9 cellular contexts compared by ENCODE assay signal in genomic region chr16:29738514-29738913, GRCh38. TPM values are rescaled to one million over a fixed set of nuclear protein-coding genes. Genes with fewer than 3 reads are reported as not detected.
A peak's percentile ranks its signal among the peaks of the same experiment; 100 is the strongest.
DNase-seq lines count a peak whose midpoint lies in the region; ATAC-seq and TF ChIP-seq lines count a peak whose summit lies in the region.
"Had no signal": no experiment of that assay in that cellular context is flagged by ENCODE, and none has a peak within 500 bp of the region (broad histone marks: within the 10 kb centered on the region; RNA-seq: fewer than 3 reads in every experiment).

No MANE protein-coding gene starts in this region.

- H3K9me3 ChIP-seq in CD4-positive, CD25-positive, alpha-beta regulatory T cell (ENCODE audit: control insufficient read depth in 2 of 2, low read length in 2 of 2): no peaks in the 10 kb centered on the region
- H3K9me3 ChIP-seq in right lobe of liver (no peaks in the 10 kb centered on the region), gastroesophageal sphincter (peaks cover 0 to 11% (median 0%) of the 10 kb centered on the region in 3 donors)

- H3K36me3 Mint-ChIP-seq in CD4-positive, CD25-positive, alpha-beta regulatory T cell: peaks cover 30% of the 10 kb centered on the region
- peaks cover 69% of the 10 kb centered on the region for H3K36me3 Mint-ChIP-seq in activated CD4-positive, alpha-beta T cell treated with anti-CD3 and anti-CD28 coated beads, Interleukin-2, amount 10 ng/mL, durations not matched to agents 7 days and 5 days (ENCODE audit: low read depth)

- H3K36me3 ChIP-seq in CD4-positive, CD25-positive, alpha-beta regulatory T cell (ENCODE audit: control insufficient read depth, insufficient read depth, low read length): peaks cover 22% of the 10 kb centered on the region
- no peaks in the 10 kb centered on the region for H3K36me3 ChIP-seq in right lobe of liver
- H3K36me3 ChIP-seq in gastroesophageal sphincter: no peaks in the 10 kb centered on the region

- H3K4me1 Mint-ChIP-seq in CD4-positive, CD25-positive, alpha-beta regulatory T cell: peaks cover 18 to 84% (median 57%) of the 10 kb centered on the region in 4 donors
- H3K4me1 Mint-ChIP-seq in activated CD4-positive, alpha-beta T cell treated with anti-CD3 and anti-CD28 coated beads, Interleukin-2, amount 10 ng/mL, durations not matched to agents 7 days and 5 days: peaks cover 74% of the 10 kb centered on the region

- H3K27me3 Mint-ChIP-seq in CD4-positive, CD25-positive, alpha-beta regulatory T cell: no peaks in the 10 kb centered on the region
- H3K27me3 Mint-ChIP-seq in activated CD4-positive, alpha-beta T cell treated with anti-CD3 and anti-CD28 coated beads, Interleukin-2, amount 10 ng/mL, durations not matched to agents 7 days and 5 days: no peaks in the 10 kb centered on the region

- peak overlapping the region; percentile 55 for H3K4me3 ChIP-seq in CD4-positive, CD25-positive, alpha-beta regulatory T cell (ENCODE audit: low read depth, low read length)
- H3K4me3 ChIP-seq in right lobe of liver: no peak overlapping the region
- H3K4me3 ChIP-seq in gastroesophageal sphincter: no peak overlapping the region

- 50% methylated on average over 2 of the region's 2 CpGs for WGBS in right lobe of liver (ENCODE audit: insufficient coverage, low coverage, low lambda C conversion rate, missing lambda C conversion rate)
- WGBS in gastroesophageal sphincter (ENCODE audit: low coverage in 1 of 2), 2 donors: 62 to 72% methylated on average over 2 of the region's 2 CpGs

- TF ChIP-seq EP300 in gastroesophageal sphincter (IDR thresholded peaks at IDR 0.05): no peak

- CTCF ChIA-PET in activated CD4-positive, alpha-beta T cell treated with anti-CD3 and anti-CD28 coated beads, Interleukin-2, amount 10 ng/mL, durations not matched to agents 7 days and 5 days (lab: Charles Lee): interaction anchor here (0.6 to 1.1 kb wide), 4 partner anchors 9 to 96 kb away, joined by 3 to 5 read pairs (median 4); partner anchors contain the start of gene KIF22

- TF ChIP-seq CTCF in right lobe of liver (IDR thresholded peaks at IDR 0.05): no peak
- TF ChIP-seq CTCF in gastroesophageal sphincter (IDR thresholded peaks at IDR 0.05): no peak

- H3K27ac ChIP-seq in CD4-positive, CD25-positive, alpha-beta regulatory T cell (ENCODE audit: insufficient read depth, low read length, poor library complexity, severe bottlenecking): peak overlapping the region; percentile 76
- no peak overlapping the region for H3K27ac ChIP-seq in right lobe of liver
- no peak overlapping the region for H3K27ac ChIP-seq in gastroesophageal sphincter

- no peak for TF ChIP-seq POLR2A in right lobe of liver (IDR thresholded peaks at IDR 0.05)
- no peak for TF ChIP-seq POLR2A in gastroesophageal sphincter (IDR thresholded peaks at IDR 0.05)

- H3K4me1 ChIP-seq in CD4-positive, CD25-positive, alpha-beta regulatory T cell (ENCODE audit: control insufficient read depth, insufficient read depth, low read length, poor library complexity, severe bottlenecking): peaks cover 55% of the 10 kb centered on the region
- H3K4me1 ChIP-seq in right lobe of liver: no peaks in the 10 kb centered on the region
- no peaks in the 10 kb centered on the region for H3K4me1 ChIP-seq in gastroesophageal sphincter

- peaks cover 0 to 2% (median 0%) of the 10 kb centered on the region in 7 donors for H3K9me3 Mint-ChIP-seq in CD4-positive, CD25-positive, alpha-beta regulatory T cell
- peaks cover 3% of the 10 kb centered on the region for H3K9me3 Mint-ChIP-seq in activated CD4-positive, alpha-beta T cell treated with anti-CD3 and anti-CD28 coated beads, Interleukin-2, amount 10 ng/mL, durations not matched to agents 7 days and 5 days

- peak overlapping the region; percentile 2 to 87 (median 80) for H3K4me3 Mint-ChIP-seq in CD4-positive, CD25-positive, alpha-beta regulatory T cell
- peak overlapping the region; percentile 18 for H3K4me3 Mint-ChIP-seq in activated CD4-positive, alpha-beta T cell treated with anti-CD3 and anti-CD28 coated beads, Interleukin-2, amount 10 ng/mL, durations not matched to agents 7 days and 5 days

- peak; percentile 39 to 82 (median 73) for DNase-seq in CD4-positive, CD25-positive, alpha-beta regulatory T cell
- DNase-seq in activated CD4-positive, alpha-beta T cell treated with anti-CD3 and anti-CD28 coated beads, Interleukin-2, amount 10 ng/mL, durations not matched to agents 7 days and 5 days: peak; percentile 76
- DNase-seq in right lobe of liver (no peak), NCI-H524 (lab: John Stamatoyannopoulos, UW) (no peak), NCI-H774 (lab: John Stamatoyannopoulos, UW) (no peak), NCI-H146 treated with DMSO at 0.1 percent for 48 hours (lab: John Stamatoyannopoulos, UW; ENCODE audit: unreplicated experiment) (no peak)

- H3K27ac Mint-ChIP-seq in CD4-positive, CD25-positive, alpha-beta regulatory T cell: peak overlapping the region; percentile 89 to 91 (median 89)
- peak overlapping the region; percentile 80 for H3K27ac Mint-ChIP-seq in activated CD4-positive, alpha-beta T cell treated with anti-CD3 and anti-CD28 coated beads, Interleukin-2, amount 10 ng/mL, durations not matched to agents 7 days and 5 days

- intact Hi-C loops in right lobe of liver (cut with DNase I): no loop called here

- POLR2A ChIA-PET in activated CD4-positive, alpha-beta T cell treated with anti-CD3 and anti-CD28 coated beads, Interleukin-2, amount 10 ng/mL, durations not matched to agents 7 days and 5 days (lab: Charles Lee): no interaction called here

- no peaks in the 10 kb centered on the region for H3K27me3 ChIP-seq in CD4-positive, CD25-positive, alpha-beta regulatory T cell (ENCODE audit: control insufficient read depth, insufficient read depth, low read length)
- H3K27me3 ChIP-seq in right lobe of liver: no peaks in the 10 kb centered on the region
- peaks cover 28% of the 10 kb centered on the region for H3K27me3 ChIP-seq in gastroesophageal sphincter

- peak; percentile 88 to 90 for ATAC-seq in CD4-positive, CD25-positive, alpha-beta regulatory T cell (ENCODE audit: low read depth in 2 of 2)
- ATAC-seq in GM21576 (IDR thresholded peaks at IDR 0.05; ENCODE audit: unreplicated experiment) (peak; percentile 80), right lobe of liver (peak in 3 of 4 donors; percentile 24 to 53 (median 38)), gastroesophageal sphincter (no peak)

RNA-seq across cellular contexts. Expression of gene C16orf54, which starts 7.3 kb away (rescaled TPM):
- total RNA-seq in CD4-positive, CD25-positive, alpha-beta regulatory T cell: 89.4 TPM
- 10 to 100 TPM; 31.4 to 84.9 (median 57.2) TPM for polyA plus RNA-seq in CD4-positive, CD25-positive, alpha-beta regulatory T cell
- 10 to 100 TPM; 88.3 to 92.3 TPM for total RNA-seq in activated CD4-positive, alpha-beta T cell treated with anti-CD3 and anti-CD28 coated beads, Interleukin-2, amount 10 ng/mL, durations not matched to agents 7 days and 5 days
- total RNA-seq in right lobe of liver (1 to 10 TPM in 1 of 6 experiments, under 1 TPM in 5; 0.40 to 1.2 (median 0.66) TPM), gastroesophageal sphincter (1 to 10 TPM in 2 of 4 donors, under 1 TPM in 2; 0.32 to 2.7 (median 1.3) TPM)

RNA-seq across cellular contexts. Expression of gene ZG16, which starts 39.5 kb away (rescaled TPM):
- total RNA-seq in CD4-positive, CD25-positive, alpha-beta regulatory T cell: not detected
- not detected for polyA plus RNA-seq in CD4-positive, CD25-positive, alpha-beta regulatory T cell
- total RNA-seq in activated CD4-positive, alpha-beta T cell treated with anti-CD3 and anti-CD28 coated beads, Interleukin-2, amount 10 ng/mL, durations not matched to agents 7 days and 5 days: not detected
- 1 to 10 TPM in 4 of 6 experiments, under 1 TPM in 2; 0.06 to 3.1 (median 1.1) TPM for total RNA-seq in right lobe of liver
- total RNA-seq in gastroesophageal sphincter: not detected
- total RNA-seq: osteoblast had no signal

RNA-seq across cellular contexts. Expression of gene KIF22, which starts 52.0 kb away (rescaled TPM):
- total RNA-seq in CD4-positive, CD25-positive, alpha-beta regulatory T cell: 89.1 TPM
- 10 to 100 TPM; 49.4 to 65.1 (median 56.1) TPM for polyA plus RNA-seq in CD4-positive, CD25-positive, alpha-beta regulatory T cell
- 100 to 1,000 TPM; 244 to 253 TPM for total RNA-seq in activated CD4-positive, alpha-beta T cell treated with anti-CD3 and anti-CD28 coated beads, Interleukin-2, amount 10 ng/mL, durations not matched to agents 7 days and 5 days
- total RNA-seq in right lobe of liver: 10 to 100 TPM in 5 of 6 experiments, 1 to 10 TPM in 1; 9.8 to 27.1 (median 24.7) TPM
- 10 to 100 TPM in 3 of 4 donors, 1 to 10 TPM in 1; 9.4 to 17.3 (median 12.8) TPM for total RNA-seq in gastroesophageal sphincter

RNA-seq across cellular contexts. Expression of gene QPRT, which starts 59.5 kb away (rescaled TPM):
- 2.4 TPM for total RNA-seq in CD4-positive, CD25-positive, alpha-beta regulatory T cell
- polyA plus RNA-seq in CD4-positive, CD25-positive, alpha-beta regulatory T cell: 1 to 10 TPM in 1 of 4 donors, under 1 TPM in 3; 0.53 to 2.1 (median 0.69) TPM
- total RNA-seq in activated CD4-positive, alpha-beta T cell treated with anti-CD3 and anti-CD28 coated beads, Interleukin-2, amount 10 ng/mL, durations not matched to agents 7 days and 5 days: 1 to 10 TPM; 3.9 to 4.8 TPM
- total RNA-seq in right lobe of liver (100 to 1,000 TPM in 5 of 6 experiments, 10 to 100 TPM in 1; 95.2 to 154 (median 128) TPM), gastroesophageal sphincter (1 to 10 TPM in 3 of 4 donors, under 1 TPM in 1; 0.62 to 6.7 (median 4.3) TPM)

Comparison
In these comparisons a context has a peak if more than half of its experiments do, and no peak if none do; other contexts are left out.
1. DNase-seq: peak in CD4-positive, CD25-positive, alpha-beta regulatory T cell (3 of 3) and activated CD4-positive, alpha-beta T cell treated with anti-CD3 and anti-CD28 coated beads, Interleukin-2, amount 10 ng/mL, durations not matched to agents 7 days and 5 days (single experiment); none in right lobe of liver (0 of 3), NCI-H524 (0 of 2), NCI-H774 (single experiment) and NCI-H146 treated with DMSO at 0.1 percent for 48 hours (single experiment).
2. RNA of gene C16orf54, which starts 7.3 kb away (total RNA-seq): 88.3 to 92.3 TPM in activated CD4-positive, alpha-beta T cell treated with anti-CD3 and anti-CD28 coated beads, Interleukin-2, amount 10 ng/mL, durations not matched to agents 7 days and 5 days and 89.4 TPM in CD4-positive, CD25-positive, alpha-beta regulatory T cell (single experiment); 0.32 to 2.7 TPM in gastroesophageal sphincter and 0.40 to 1.2 TPM in right lobe of liver; every median in the first group is over 10 times any median in the second.